10 cellular contexts compared by ENCODE assay signal in genomic region chr1:85398391-85399064, GRCh38.
DNase-seq lines count a peak whose midpoint lies in the region; ATAC-seq and TF ChIP-seq lines count a peak whose summit lies in the region.
"Had no signal": no experiment of that assay in that cellular context is flagged by ENCODE, and none has a peak within 500 bp of the region (broad histone marks: within the 10 kb centered on the region; RNA-seq: fewer than 3 reads in every experiment).

No MANE protein-coding gene starts in this region.

- ATAC-seq in left cardiac atrium (peak; percentile 26 to 62), GM21786 (IDR thresholded peaks at IDR 0.05; ENCODE audit: unreplicated experiment) (no peak), GM19035 (IDR thresholded peaks at IDR 0.05; ENCODE audit: unreplicated experiment) (no peak)

- intact Hi-C loops in left cardiac atrium (cut with DNase I) (loop anchor here in 1 of 2 donors (2.0 kb wide), 1 partner anchor 90 kb away; no protein-coding TSS in a partner anchor), tibial artery (cut with DNase I; ENCODE audit: low total_unique reads) (no loop called here)

- H3K4me3 ChIP-seq in tibial artery, result no peak overlapping the region
- H3K4me3 ChIP-seq: MG63 had no signal

- peaks cover 0 to 50% (median 5%) of the 10 kb centered on the region in 4 donors for H3K4me1 ChIP-seq in tibial artery

- peak; percentile 7 for DNase-seq in DMS53 (lab: John Stamatoyannopoulos, UW)
- no peak for DNase-seq in DMS53 treated with DMSO at 0.1 percent for 48 hours (lab: John Stamatoyannopoulos, UW; ENCODE audit: unreplicated experiment)
- peak; percentile 4 for DNase-seq in amniotic stem cell (lab: John Stamatoyannopoulos, UW)
- no peak for DNase-seq in left cardiac atrium
- no peak for DNase-seq in tibial artery
- no peak for DNase-seq in medulla oblongata (ENCODE audit: extremely low spot score)
- DNase-seq: activated CD4-positive, alpha-beta memory T cell treated with anti-CD3 and anti-CD28 coated beads, Interleukin-2, amount 10 ng/mL, durations not matched to agents 7 days and 5 days; MG63 had no signal

- peak; percentile 22 to 46 for TF ChIP-seq CTCF in tibial artery (IDR thresholded peaks at IDR 0.05)

- no peak overlapping the region for H3K27ac ChIP-seq in tibial artery

- H3K27me3 ChIP-seq in tibial artery, result no peaks in the 10 kb centered on the region
- H3K27me3 ChIP-seq: MG63 had no signal

- no peaks in the 10 kb centered on the region for H3K36me3 ChIP-seq in tibial artery

- H3K9me3 ChIP-seq in tibial artery, result no peaks in the 10 kb centered on the region

Comparison
In these comparisons a context has a peak if more than half of its experiments do, and no peak if none do; other contexts are left out.
1. DNase-seq: peak in DMS53 (single experiment) and amniotic stem cell (single experiment); none in DMS53 treated with DMSO at 0.1 percent for 48 hours (single experiment), left cardiac atrium (single experiment), tibial artery (0 of 2) and medulla oblongata (single experiment).
2. ATAC-seq: peak in left cardiac atrium (2 of 2); none in GM21786 (single experiment) and GM19035 (single experiment).